Comparison of ENCODE assay signal across 1 cellular context in the genomic region with DNA sequence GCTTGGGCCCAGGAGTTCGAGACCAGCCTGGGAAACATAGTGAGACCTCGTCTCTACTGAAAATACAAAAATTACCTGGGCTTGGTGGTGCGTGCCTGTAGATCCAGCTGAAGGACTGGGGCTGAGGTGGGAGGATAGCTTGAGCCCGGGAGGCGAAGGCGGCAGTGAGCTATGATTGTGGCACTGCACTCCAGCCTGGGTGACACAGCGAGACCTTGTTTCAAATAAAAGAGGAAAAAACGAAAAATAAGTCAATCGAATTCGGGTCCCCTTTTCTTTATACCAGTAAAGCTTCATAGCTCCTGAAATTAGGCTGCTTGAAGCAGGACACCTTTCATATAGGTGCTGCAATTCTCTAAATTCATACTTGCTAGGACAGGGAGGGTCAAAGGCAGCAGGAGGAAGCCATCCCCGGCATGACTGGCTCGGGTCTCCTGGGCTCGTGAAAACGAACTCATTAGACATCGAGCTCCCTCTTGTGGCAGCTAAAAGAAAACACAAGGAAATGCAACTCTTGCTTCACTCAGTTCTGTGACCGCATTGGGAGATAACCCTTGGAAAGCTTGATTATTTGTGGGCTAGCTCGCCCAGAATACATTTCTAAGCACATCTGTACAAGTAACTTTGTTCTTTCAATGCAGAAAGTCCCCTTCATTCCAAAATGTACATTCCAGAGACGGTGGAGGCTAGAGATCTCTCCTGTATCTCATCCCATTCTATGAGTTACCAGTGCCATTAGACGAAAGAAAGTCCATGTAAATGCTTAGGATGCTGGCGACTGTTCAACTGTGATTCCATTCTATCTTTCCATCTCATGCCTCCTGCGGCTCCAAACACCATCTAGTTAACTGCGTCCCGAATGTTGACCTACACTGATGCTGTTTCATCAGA.
TF ChIP-seq lines count a peak whose summit lies in the region.

No MANE protein-coding gene starts in this region.

TF ChIP-seq in K562, 482 proteins besides CTCF, POLR2A, EP300 and RAD21 (continued from another document and continues in another):
- TF ChIP-seq AFF4 (CRISPR knock-in tag; IDR thresholded peaks at IDR 0.05) = no peak
- no peak for TF ChIP-seq ZNF408 (CRISPR knock-in tag; IDR thresholded peaks at IDR 0.05; ENCODE audit: low read depth)
- TF ChIP-seq, protein P1, sequence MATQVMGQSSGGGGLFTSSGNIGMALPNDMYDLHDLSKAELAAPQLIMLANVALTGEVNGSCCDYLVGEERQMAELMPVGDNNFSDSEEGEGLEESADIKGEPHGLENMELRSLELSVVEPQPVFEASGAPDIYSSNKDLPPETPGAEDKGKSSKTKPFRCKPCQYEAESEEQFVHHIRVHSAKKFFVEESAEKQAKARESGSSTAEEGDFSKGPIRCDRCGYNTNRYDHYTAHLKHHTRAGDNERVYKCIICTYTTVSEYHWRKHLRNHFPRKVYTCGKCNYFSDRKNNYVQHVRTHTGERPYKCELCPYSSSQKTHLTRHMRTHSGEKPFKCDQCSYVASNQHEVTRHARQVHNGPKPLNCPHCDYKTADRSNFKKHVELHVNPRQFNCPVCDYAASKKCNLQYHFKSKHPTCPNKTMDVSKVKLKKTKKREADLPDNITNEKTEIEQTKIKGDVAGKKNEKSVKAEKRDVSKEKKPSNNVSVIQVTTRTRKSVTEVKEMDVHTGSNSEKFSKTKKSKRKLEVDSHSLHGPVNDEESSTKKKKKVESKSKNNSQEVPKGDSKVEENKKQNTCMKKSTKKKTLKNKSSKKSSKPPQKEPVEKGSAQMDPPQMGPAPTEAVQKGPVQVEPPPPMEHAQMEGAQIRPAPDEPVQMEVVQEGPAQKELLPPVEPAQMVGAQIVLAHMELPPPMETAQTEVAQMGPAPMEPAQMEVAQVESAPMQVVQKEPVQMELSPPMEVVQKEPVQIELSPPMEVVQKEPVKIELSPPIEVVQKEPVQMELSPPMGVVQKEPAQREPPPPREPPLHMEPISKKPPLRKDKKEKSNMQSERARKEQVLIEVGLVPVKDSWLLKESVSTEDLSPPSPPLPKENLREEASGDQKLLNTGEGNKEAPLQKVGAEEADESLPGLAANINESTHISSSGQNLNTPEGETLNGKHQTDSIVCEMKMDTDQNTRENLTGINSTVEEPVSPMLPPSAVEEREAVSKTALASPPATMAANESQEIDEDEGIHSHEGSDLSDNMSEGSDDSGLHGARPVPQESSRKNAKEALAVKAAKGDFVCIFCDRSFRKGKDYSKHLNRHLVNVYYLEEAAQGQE (CRISPR knock-in tag; IDR thresholded peaks at IDR 0.05; ENCODE audit: low read depth) = no peak
- TF ChIP-seq KHSRP (IDR thresholded peaks at IDR 0.05) = no peak
- no peak for TF ChIP-seq SRSF7 (optimal IDR thresholded peaks at IDR 0.05; ENCODE audit: low read depth, low read length)
- TF ChIP-seq ETS2 (tag; IDR thresholded peaks at IDR 0.05; ENCODE audit: borderline replicate concordance, poor library complexity, severe bottlenecking) = no peak
- TF ChIP-seq MITF (IDR thresholded peaks at IDR 0.05) = no peak
- TF ChIP-seq ETV1 (tag; conservative IDR thresholded peaks at IDR 0.05; ENCODE audit: low read depth) = 0 out of 2 replicates have a peak, but pooled peaks have one; percentile 29
- TF ChIP-seq TSC22D4 (tag; IDR thresholded peaks at IDR 0.05) = no peak
- TF ChIP-seq CHAMP1 (IDR thresholded peaks at IDR 0.05) = 0 out of 2 replicates have a peak, but pooled peaks have one; percentile 64
- TF ChIP-seq, protein P2, sequence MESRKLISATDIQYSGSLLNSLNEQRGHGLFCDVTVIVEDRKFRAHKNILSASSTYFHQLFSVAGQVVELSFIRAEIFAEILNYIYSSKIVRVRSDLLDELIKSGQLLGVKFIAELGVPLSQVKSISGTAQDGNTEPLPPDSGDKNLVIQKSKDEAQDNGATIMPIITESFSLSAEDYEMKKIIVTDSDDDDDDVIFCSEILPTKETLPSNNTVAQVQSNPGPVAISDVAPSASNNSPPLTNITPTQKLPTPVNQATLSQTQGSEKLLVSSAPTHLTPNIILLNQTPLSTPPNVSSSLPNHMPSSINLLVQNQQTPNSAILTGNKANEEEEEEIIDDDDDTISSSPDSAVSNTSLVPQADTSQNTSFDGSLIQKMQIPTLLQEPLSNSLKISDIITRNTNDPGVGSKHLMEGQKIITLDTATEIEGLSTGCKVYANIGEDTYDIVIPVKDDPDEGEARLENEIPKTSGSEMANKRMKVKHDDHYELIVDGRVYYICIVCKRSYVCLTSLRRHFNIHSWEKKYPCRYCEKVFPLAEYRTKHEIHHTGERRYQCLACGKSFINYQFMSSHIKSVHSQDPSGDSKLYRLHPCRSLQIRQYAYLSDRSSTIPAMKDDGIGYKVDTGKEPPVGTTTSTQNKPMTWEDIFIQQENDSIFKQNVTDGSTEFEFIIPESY (CRISPR knock-in tag; IDR thresholded peaks at IDR 0.05) = no peak
- TF ChIP-seq, protein P3, sequence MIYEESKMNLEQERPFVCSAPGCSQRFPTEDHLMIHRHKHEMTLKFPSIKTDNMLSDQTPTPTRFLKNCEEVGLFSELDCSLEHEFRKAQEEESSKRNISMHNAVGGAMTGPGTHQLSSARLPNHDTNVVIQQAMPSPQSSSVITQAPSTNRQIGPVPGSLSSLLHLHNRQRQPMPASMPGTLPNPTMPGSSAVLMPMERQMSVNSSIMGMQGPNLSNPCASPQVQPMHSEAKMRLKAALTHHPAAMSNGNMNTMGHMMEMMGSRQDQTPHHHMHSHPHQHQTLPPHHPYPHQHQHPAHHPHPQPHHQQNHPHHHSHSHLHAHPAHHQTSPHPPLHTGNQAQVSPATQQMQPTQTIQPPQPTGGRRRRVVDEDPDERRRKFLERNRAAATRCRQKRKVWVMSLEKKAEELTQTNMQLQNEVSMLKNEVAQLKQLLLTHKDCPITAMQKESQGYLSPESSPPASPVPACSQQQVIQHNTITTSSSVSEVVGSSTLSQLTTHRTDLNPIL (CRISPR knock-in tag; IDR thresholded peaks at IDR 0.05) = no peak
- TF ChIP-seq E2F6 (IDR thresholded peaks at IDR 0.05; ENCODE audit: borderline replicate concordance in 1 of 2, extremely low read depth in 1 of 2, insufficient read depth in 1 of 2, insufficient read length in 1 of 2, low read depth in 1 of 2, low read length in 1 of 2, poor library complexity in 1 of 2, severe bottlenecking in 1 of 2) = no peak
- TF ChIP-seq, protein P4, sequence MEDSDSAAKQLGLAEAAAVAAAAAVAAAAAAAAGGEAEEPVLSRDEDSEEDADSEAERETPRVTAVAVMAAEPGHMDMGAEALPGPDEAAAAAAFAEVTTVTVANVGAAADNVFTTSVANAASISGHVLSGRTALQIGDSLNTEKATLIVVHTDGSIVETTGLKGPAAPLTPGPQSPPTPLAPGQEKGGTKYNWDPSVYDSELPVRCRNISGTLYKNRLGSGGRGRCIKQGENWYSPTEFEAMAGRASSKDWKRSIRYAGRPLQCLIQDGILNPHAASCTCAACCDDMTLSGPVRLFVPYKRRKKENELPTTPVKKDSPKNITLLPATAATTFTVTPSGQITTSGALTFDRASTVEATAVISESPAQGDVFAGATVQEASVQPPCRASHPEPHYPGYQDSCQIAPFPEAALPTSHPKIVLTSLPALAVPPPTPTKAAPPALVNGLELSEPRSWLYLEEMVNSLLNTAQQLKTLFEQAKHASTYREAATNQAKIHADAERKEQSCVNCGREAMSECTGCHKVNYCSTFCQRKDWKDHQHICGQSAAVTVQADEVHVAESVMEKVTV (CRISPR knock-in tag; IDR thresholded peaks at IDR 0.05) = peak; percentile 68; the same call in 1 of the 2 replicates
- TF ChIP-seq, protein P5, sequence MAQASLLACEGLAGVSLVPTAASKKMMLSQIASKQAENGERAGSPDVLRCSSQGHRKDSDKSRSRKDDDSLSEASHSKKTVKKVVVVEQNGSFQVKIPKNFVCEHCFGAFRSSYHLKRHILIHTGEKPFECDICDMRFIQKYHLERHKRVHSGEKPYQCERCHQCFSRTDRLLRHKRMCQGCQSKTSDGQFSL (CRISPR knock-in tag; IDR thresholded peaks at IDR 0.05) = no peak
- TF ChIP-seq, protein P5 (tag; IDR thresholded peaks at IDR 0.05) = no peak
- no peak for TF ChIP-seq RFX5 (IDR thresholded peaks at IDR 0.05; ENCODE audit: low read depth, low read length)
- TF ChIP-seq ZNF668 (CRISPR knock-in tag; IDR thresholded peaks at IDR 0.05) = no peak
- TF ChIP-seq CREB1 (IDR thresholded peaks at IDR 0.05) = no peak
- TF ChIP-seq CREB1 (CRISPR knock-in tag; IDR thresholded peaks at IDR 0.05) = 0 out of 2 replicates have a peak, but pooled peaks have one; percentile 18
- no peak for TF ChIP-seq DLX4 (CRISPR knock-in tag; IDR thresholded peaks at IDR 0.05)
- no peak for TF ChIP-seq ZNF551 (CRISPR knock-in tag; IDR thresholded peaks at IDR 0.05)
- peak; percentile 26; the same call in 1 of the 2 replicates for TF ChIP-seq FOXJ2 (tag; IDR thresholded peaks at IDR 0.05)
- TF ChIP-seq NONO (IDR thresholded peaks at IDR 0.05; ENCODE audit: low read depth in 2 of 2, low read length in 1 of 2) = no peak
- TF ChIP-seq ELF1 (tag; IDR thresholded peaks at IDR 0.05) = peak; percentile 65; the same call in 1 of the 2 replicates
- no peak for TF ChIP-seq NCOA6 (IDR thresholded peaks at IDR 0.05)
- TF ChIP-seq SRSF1 (IDR thresholded peaks at IDR 0.05; ENCODE audit: low read depth, low read length) = no peak
- TF ChIP-seq CHD1 (IDR thresholded peaks at IDR 0.05; ENCODE audit: low read length) = no peak
- TF ChIP-seq FOS (IDR thresholded peaks at IDR 0.05; ENCODE audit: extremely low read depth, insufficient read length) = no peak
- peak; percentile 75 for TF ChIP-seq SMC3 (conservative IDR thresholded peaks at IDR 0.05; ENCODE audit: insufficient read depth, low read depth, low read length)
- TF ChIP-seq RFX1 (IDR thresholded peaks at IDR 0.05) = no peak
- TF ChIP-seq MAX (CRISPR knock-in tag; IDR thresholded peaks at IDR 0.05) = no peak; the same call in 1 of the 2 replicates
- no peak for TF ChIP-seq NFIX (CRISPR knock-in tag; IDR thresholded peaks at IDR 0.05; ENCODE audit: low read depth)
- 0 out of 2 replicates have a peak, but pooled peaks have one; percentile 23 for TF ChIP-seq EP400 (IDR thresholded peaks at IDR 0.05)
